8 cellular contexts compared by ENCODE assay signal in the genomic region with DNA sequence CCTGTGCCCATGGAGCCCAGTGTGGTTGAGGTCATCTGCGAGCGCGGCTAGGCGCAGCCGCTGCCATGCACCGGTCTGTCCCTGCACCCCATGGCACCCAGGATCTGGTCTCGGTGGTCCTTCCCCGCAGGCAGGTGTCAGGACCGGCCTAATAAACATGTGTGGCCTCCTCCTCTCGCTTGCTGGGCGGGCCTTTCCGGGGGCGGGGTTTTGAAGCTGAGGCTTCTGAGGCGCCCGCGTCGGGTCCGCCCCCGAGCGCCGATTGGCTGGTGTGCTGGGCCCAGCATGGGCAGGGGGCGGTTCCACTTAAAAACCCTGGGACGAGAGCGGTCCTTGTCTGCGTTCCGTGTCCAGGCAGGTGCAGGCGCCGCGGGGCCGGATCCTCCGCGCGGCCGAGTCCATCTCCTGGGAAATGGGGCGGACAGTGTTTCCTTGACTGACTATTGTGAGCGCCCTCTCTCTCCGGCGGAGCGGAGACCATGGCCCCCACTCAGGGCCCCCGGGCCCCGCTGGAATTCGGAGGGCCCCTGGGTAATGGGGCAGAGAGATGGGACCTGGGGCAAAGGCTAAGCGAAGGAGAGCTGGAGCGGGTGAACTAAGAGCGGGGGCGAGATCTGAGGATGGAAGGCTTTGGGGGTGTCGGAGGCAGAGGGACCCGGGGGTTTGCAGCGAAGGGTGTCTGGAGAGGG. TPM values are rescaled to one million over a fixed set of nuclear protein-coding genes. Genes with fewer than 3 reads are reported as not detected.
A peak's percentile ranks its signal among the peaks of the same experiment; 100 is the strongest.
DNase-seq lines count a peak whose midpoint lies in the region; FAIRE-seq and TF ChIP-seq lines count a peak whose summit lies in the region.

Gene TM7SF2, plus strand, starts transcription at position 336 of the 689 bp plus-strand sequence. Its CDS starts 144 bp downstream, at position 480.

- peaks cover 51% of the 10 kb centered on the region for H3K4me1 Mint-ChIP-seq in activated naive CD4-positive, alpha-beta T cell treated with anti-CD3 and anti-CD28 coated beads, Interleukin-2, amount 10 ng/mL, durations not matched to agents 7 days and 5 days

- peaks cover 21% of the 10 kb centered on the region for H3K36me3 Mint-ChIP-seq in activated naive CD4-positive, alpha-beta T cell treated with anti-CD3 and anti-CD28 coated beads, Interleukin-2, amount 10 ng/mL, durations not matched to agents 7 days and 5 days

- H3K4me3 Mint-ChIP-seq in activated naive CD4-positive, alpha-beta T cell treated with anti-CD3 and anti-CD28 coated beads, Interleukin-2, amount 10 ng/mL, durations not matched to agents 7 days and 5 days: peak within 1 kb of the TSS; percentile 87

- DNase-seq in DMS79 treated with DMSO at 0.1 percent for 48 hours (lab: John Stamatoyannopoulos, UW) (peak; percentile 93), H7 (peak; percentile 99), NB4 (ENCODE audit: low read depth) (peak; percentile 97), SK-N-DZ (ENCODE audit: low spot score) (peak; percentile 96), frontal cortex (ENCODE audit: low spot score in 2 of 2) (peak; percentile 99)
- peak; percentile 98 for DNase-seq in activated naive CD4-positive, alpha-beta T cell treated with anti-CD3 and anti-CD28 coated beads, Interleukin-2, amount 10 ng/mL, durations not matched to agents 7 days and 5 days

- H3K4me3 ChIP-seq in H7 (ENCODE audit: insufficient read depth, low read depth, low read length) (peak within 1 kb of the TSS; percentile 87), NB4 (ENCODE audit: low read depth, low read length) (peak within 1 kb of the TSS; percentile 59), neutrophil (ENCODE audit: low read depth in 1 of 2, low read length in 1 of 2) (peak within 1 kb of the TSS; percentile 65 to 75)

- H3K27me3 ChIP-seq in H7 (ENCODE audit: control insufficient read depth, insufficient read depth, low read length) (no peaks in the 10 kb centered on the region), neutrophil (peaks cover 29% of the 10 kb centered on the region)

- CTCF ChIA-PET in activated naive CD4-positive, alpha-beta T cell treated with anti-CD3 and anti-CD28 coated beads, Interleukin-2, amount 10 ng/mL, durations not matched to agents 7 days and 5 days (lab: Charles Lee): interaction anchor here (0.6 to 8.7 kb wide), 12 partner anchors 8 to 265 kb away, joined by 3 to 60 read pairs (median 6); partner anchors contain the start of genes ARL2, CAPN1, CDCA5 and FAU

- no peak for FAIRE-seq in frontal cortex (lab: Jason Lieb, UNC)

- H3K27ac Mint-ChIP-seq in activated naive CD4-positive, alpha-beta T cell treated with anti-CD3 and anti-CD28 coated beads, Interleukin-2, amount 10 ng/mL, durations not matched to agents 7 days and 5 days: peak within 1 kb of the TSS; percentile 92

- H3K36me3 ChIP-seq in H7 (replicated peaks; ENCODE audit: control insufficient read depth, insufficient read depth, low read length) (peaks cover 3% of the 10 kb centered on the region), neutrophil (peaks cover 30% of the 10 kb centered on the region)

- TF ChIP-seq CTCF in NB4 (IDR thresholded peaks at IDR 0.05; ENCODE audit: low read depth, low read length) (no peak), neutrophil (IDR thresholded peaks at IDR 0.05) (peak; percentile 40), subcutaneous adipose tissue (IDR thresholded peaks at IDR 0.05; ENCODE audit: low read depth) (no peak)

- peak within 1 kb of the TSS; percentile 64 for H3K27ac ChIP-seq in neutrophil

- no peaks in the 10 kb centered on the region for H3K9me3 ChIP-seq in neutrophil

- peaks cover 4% of the 10 kb centered on the region for H3K27me3 Mint-ChIP-seq in activated naive CD4-positive, alpha-beta T cell treated with anti-CD3 and anti-CD28 coated beads, Interleukin-2, amount 10 ng/mL, durations not matched to agents 7 days and 5 days

- H3K4me1 ChIP-seq in neutrophil (ENCODE audit: control insufficient read depth in 1 of 2, insufficient read depth in 1 of 2, low read depth in 1 of 2, low read length in 1 of 2): peaks cover 40% of the 10 kb centered on the region in 2 experiments

- no peaks in the 10 kb centered on the region for H3K9me3 Mint-ChIP-seq in activated naive CD4-positive, alpha-beta T cell treated with anti-CD3 and anti-CD28 coated beads, Interleukin-2, amount 10 ng/mL, durations not matched to agents 7 days and 5 days

- peak; percentile 91 for TF ChIP-seq POLR2A in NB4 (IDR thresholded peaks at IDR 0.05; ENCODE audit: extremely low read depth, insufficient read length)

RNA-seq across cellular contexts. Expression of gene TM7SF2, which starts in this region (rescaled TPM):
- total RNA-seq in H7 (2014; rRNA removed; shearing (Covaris generic)): 31.9 and 45.2 TPM in 2 replicates
- polyA plus RNA-seq in SK-N-DZ (2014; cell fraction: cytosol; rRNA removed): 34.3 and 35.1 TPM in 2 replicates
- polyA plus RNA-seq in SK-N-DZ (2014; cell fraction: nucleus; rRNA removed): 130 and 162 TPM in 2 replicates
- total RNA-seq in frontal cortex: 54.6 TPM
- total RNA-seq in subcutaneous adipose tissue: 100 to 1,000 TPM in 3 of 4 donors, 10 to 100 TPM in 1; 95.1 to 339 (median 209) TPM

Comparison
In these comparisons a context has a peak if more than half of its experiments do, and no peak if none do; other contexts are left out.
1. Peak in every context shown above with its lines: DNase-seq, H3K4me3 ChIP-seq and H3K27ac ChIP-seq.